In genomic region chr1:173329747-173330146, GRCh38 we compare ENCODE assay signal across 2 cellular contexts.
TF ChIP-seq lines count a peak whose summit lies in the region.

No MANE protein-coding gene starts in this region.

TF ChIP-seq in IMR-90, 13 proteins besides CTCF, POLR2A, EP300 and RAD21 (continued from another document):
- TF ChIP-seq NFE2L2 (IDR thresholded peaks at IDR 0.05; ENCODE audit: low read depth, low read length) (no peak), MAFK (IDR thresholded peaks at IDR 0.05; ENCODE audit: low read depth, low read length) (peak; percentile 75), RFX5 (IDR thresholded peaks at IDR 0.05; ENCODE audit: low read depth, low read length) (no peak), RCOR1 (IDR thresholded peaks at IDR 0.05; ENCODE audit: insufficient replicate concordance, low read length) (no peak)
- TF ChIP-seq, protein P1, sequence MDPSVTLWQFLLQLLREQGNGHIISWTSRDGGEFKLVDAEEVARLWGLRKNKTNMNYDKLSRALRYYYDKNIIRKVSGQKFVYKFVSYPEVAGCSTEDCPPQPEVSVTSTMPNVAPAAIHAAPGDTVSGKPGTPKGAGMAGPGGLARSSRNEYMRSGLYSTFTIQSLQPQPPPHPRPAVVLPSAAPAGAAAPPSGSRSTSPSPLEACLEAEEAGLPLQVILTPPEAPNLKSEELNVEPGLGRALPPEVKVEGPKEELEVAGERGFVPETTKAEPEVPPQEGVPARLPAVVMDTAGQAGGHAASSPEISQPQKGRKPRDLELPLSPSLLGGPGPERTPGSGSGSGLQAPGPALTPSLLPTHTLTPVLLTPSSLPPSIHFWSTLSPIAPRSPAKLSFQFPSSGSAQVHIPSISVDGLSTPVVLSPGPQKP (IDR thresholded peaks at IDR 0.05; ENCODE audit: borderline replicate concordance, low read depth, low read length) = no peak

TF ChIP-seq in SK-N-SH, 30 proteins besides CTCF, POLR2A, EP300 and RAD21 (continued from another document):
- TF ChIP-seq GABPA (IDR thresholded peaks at IDR 0.05; ENCODE audit: low read depth) = no peak
- no peak for TF ChIP-seq MXI1 (IDR thresholded peaks at IDR 0.05; ENCODE audit: low read depth, low read length)
- TF ChIP-seq FOSL2 (IDR thresholded peaks at IDR 0.05; ENCODE audit: borderline replicate concordance, low read depth) = peak; percentile 17; the same call in 1 of the 2 replicates
- TF ChIP-seq, protein P2, sequence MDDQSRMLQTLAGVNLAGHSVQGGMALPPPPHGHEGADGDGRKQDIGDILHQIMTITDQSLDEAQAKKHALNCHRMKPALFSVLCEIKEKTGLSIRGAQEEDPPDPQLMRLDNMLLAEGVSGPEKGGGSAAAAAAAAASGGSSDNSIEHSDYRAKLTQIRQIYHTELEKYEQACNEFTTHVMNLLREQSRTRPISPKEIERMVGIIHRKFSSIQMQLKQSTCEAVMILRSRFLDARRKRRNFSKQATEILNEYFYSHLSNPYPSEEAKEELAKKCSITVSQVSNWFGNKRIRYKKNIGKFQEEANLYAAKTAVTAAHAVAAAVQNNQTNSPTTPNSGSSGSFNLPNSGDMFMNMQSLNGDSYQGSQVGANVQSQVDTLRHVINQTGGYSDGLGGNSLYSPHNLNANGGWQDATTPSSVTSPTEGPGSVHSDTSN (IDR thresholded peaks at IDR 0.05) = peak; percentile 75
- peak; percentile 57; the same call in 1 of the 2 replicates for TF ChIP-seq NFIC (IDR thresholded peaks at IDR 0.05; ENCODE audit: borderline replicate concordance)
- no peak for TF ChIP-seq EZH2phosphoT487 (IDR thresholded peaks at IDR 0.05; ENCODE audit: borderline replicate concordance, low read depth)
- TF ChIP-seq SMC3 (IDR thresholded peaks at IDR 0.05; ENCODE audit: low read depth, low read length) = no peak
- no peak for TF ChIP-seq ZBTB33 (IDR thresholded peaks at IDR 0.05; ENCODE audit: borderline replicate concordance, low read depth)
- TF ChIP-seq ELF1 (IDR thresholded peaks at IDR 0.05) = no peak
- no peak for TF ChIP-seq CHD2 (IDR thresholded peaks at IDR 0.05; ENCODE audit: low read length, partially characterized antibody)
- peak; percentile 41; the same call in 1 of the 2 replicates for TF ChIP-seq RXRA (IDR thresholded peaks at IDR 0.05; ENCODE audit: borderline replicate concordance, low read depth)
- no peak for TF ChIP-seq RFX5 (IDR thresholded peaks at IDR 0.05; ENCODE audit: low read length)
- TF ChIP-seq SIN3A (IDR thresholded peaks at IDR 0.05; ENCODE audit: borderline replicate concordance, low read depth, low read length) = no peak
- TF ChIP-seq FOXM1 (IDR thresholded peaks at IDR 0.05; ENCODE audit: low read depth) = peak; percentile 57; the same call in 1 of the 2 replicates
- TF ChIP-seq TAF1 (IDR thresholded peaks at IDR 0.05; ENCODE audit: borderline replicate concordance, low read depth, low read length) = no peak
- TF ChIP-seq, protein P3, sequence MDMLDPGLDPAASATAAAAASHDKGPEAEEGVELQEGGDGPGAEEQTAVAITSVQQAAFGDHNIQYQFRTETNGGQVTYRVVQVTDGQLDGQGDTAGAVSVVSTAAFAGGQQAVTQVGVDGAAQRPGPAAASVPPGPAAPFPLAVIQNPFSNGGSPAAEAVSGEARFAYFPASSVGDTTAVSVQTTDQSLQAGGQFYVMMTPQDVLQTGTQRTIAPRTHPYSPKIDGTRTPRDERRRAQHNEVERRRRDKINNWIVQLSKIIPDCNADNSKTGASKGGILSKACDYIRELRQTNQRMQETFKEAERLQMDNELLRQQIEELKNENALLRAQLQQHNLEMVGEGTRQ (IDR thresholded peaks at IDR 0.05; ENCODE audit: borderline replicate concordance, low read depth, low read length) = no peak
- TF ChIP-seq TCF12 (IDR thresholded peaks at IDR 0.05) = peak; percentile 90
- no peak for TF ChIP-seq RCOR1 (IDR thresholded peaks at IDR 0.05; ENCODE audit: low read length)
- TF ChIP-seq YY1 (IDR thresholded peaks at IDR 0.05; ENCODE audit: low read depth) = no peak
- no peak for TF ChIP-seq FOXJ3 (CRISPR knock-in tag; IDR thresholded peaks at IDR 0.05)
- no peak for TF ChIP-seq NRF1 (IDR thresholded peaks at IDR 0.05; ENCODE audit: low read depth, low read length)
- peak; percentile 61; the same call in 1 of the 2 replicates for TF ChIP-seq TEAD4 (IDR thresholded peaks at IDR 0.05; ENCODE audit: borderline replicate concordance, insufficient read depth)
- TF ChIP-seq, protein P4, sequence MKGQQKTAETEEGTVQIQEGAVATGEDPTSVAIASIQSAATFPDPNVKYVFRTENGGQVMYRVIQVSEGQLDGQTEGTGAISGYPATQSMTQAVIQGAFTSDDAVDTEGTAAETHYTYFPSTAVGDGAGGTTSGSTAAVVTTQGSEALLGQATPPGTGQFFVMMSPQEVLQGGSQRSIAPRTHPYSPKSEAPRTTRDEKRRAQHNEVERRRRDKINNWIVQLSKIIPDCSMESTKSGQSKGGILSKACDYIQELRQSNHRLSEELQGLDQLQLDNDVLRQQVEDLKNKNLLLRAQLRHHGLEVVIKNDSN (IDR thresholded peaks at IDR 0.05; ENCODE audit: borderline replicate concordance, low read depth) = no peak
- no peak for TF ChIP-seq IRF3 (IDR thresholded peaks at IDR 0.05; ENCODE audit: low read depth, low read length)
- peak; percentile 50 for TF ChIP-seq JUND (IDR thresholded peaks at IDR 0.05)
- TF ChIP-seq MAX (IDR thresholded peaks at IDR 0.05; ENCODE audit: low read depth) = no peak
- no peak for TF ChIP-seq GATA2 (CRISPR knock-in tag; IDR thresholded peaks at IDR 0.05)
- peak; percentile 63; the same call in 1 of the 2 replicates for TF ChIP-seq MEF2A (IDR thresholded peaks at IDR 0.05; ENCODE audit: borderline replicate concordance, low read depth)
- TF ChIP-seq POLR2AphosphoS5 (IDR thresholded peaks at IDR 0.05; ENCODE audit: low read depth, low read length) = peak; percentile 33; the same call in 1 of the 2 replicates
TF ChIP-seq in SK-N-SH: peak in this region for 10.
